ENCODE assay signal across 26 cellular contexts in genomic region chr16:7512503-7512902, GRCh38.
"Had no signal": no experiment of that assay in that cellular context is flagged by ENCODE, and none has a peak within 500 bp of the region (broad histone marks: within the 10 kb centered on the region; RNA-seq: fewer than 3 reads in every experiment).

No MANE protein-coding gene starts in this region.

- H3K27ac ChIP-seq: stomach, suprapubic skin, testis, thoracic aorta, thyroid gland, tibial artery, tibial nerve, transverse colon, upper lobe of left lung, upper lobe of right lung, uterus, vagina had no signal

- H3K9me3 ChIP-seq: stomach, suprapubic skin, testis, thoracic aorta, thyroid gland, tibial artery, tibial nerve, upper lobe of left lung, upper lobe of right lung, uterus, vagina had no signal

- DNase-seq: stimulated activated CD4-positive, alpha-beta T cell treated with anti-CD3 and anti-CD28 coated beads, Interleukin-2, amount 100 ng/mL, for 48 hours; stimulated activated CD4-positive, alpha-beta T cell treated with anti-CD3 and anti-CD28 coated beads, Interleukin-4, amount 100 ng/mL, for 1 hour; stimulated activated CD4-positive, alpha-beta T cell treated with anti-CD3 and anti-CD28 coated beads, Interleukin-4, amount 100 ng/mL, for 24 hours; stimulated activated CD4-positive, alpha-beta T cell treated with anti-CD3 and anti-CD28 coated beads, Interleukin-4, amount 100 ng/mL, for 4 hours; stimulated activated CD8-positive, alpha-beta memory T cell treated with anti-CD3 and anti-CD28 coated beads, Interleukin-4, amount 100 ng/mL, for 48 hours; stimulated activated naive B cell treated with anti-CD40 and anti-IgM and Interleukin-4, amounts not matched to agents 10 μg/mL and 1 μg/mL and 100 μg/mL, for 72 hours; stimulated activated naive CD4-positive, alpha-beta T cell; stimulated activated naive CD4-positive, alpha-beta T cell treated with Interleukin-2 at 50 U/mL for 16 hours; stimulated activated naive CD8-positive, alpha-beta T cell treated with anti-CD3 and anti-CD28 coated beads, Interleukin-15, amount 100 ng/mL, for 72 hours; stimulated activated naive CD8-positive, alpha-beta T cell treated with anti-CD3 and anti-CD28 coated beads, Interleukin-15, Interleukin-2, amounts not matched to agents 100 U/mL and 50 U/mL, for 24 hours; stomach; substantia nigra; testis; thyroid gland; tibial artery; transverse colon; trophoblast cell; upper lobe of left lung; upper lobe of right lung; uterus had no signal

- H3K4me1 ChIP-seq: stomach, testis, thyroid gland, tibial artery, tibial nerve, transverse colon, upper lobe of left lung, upper lobe of right lung, uterus, vagina had no signal

- H3K27me3 ChIP-seq: testis, thyroid gland, tibial artery, tibial nerve, transverse colon, upper lobe of left lung, upper lobe of right lung, uterus, vagina had no signal

- H3K4me3 ChIP-seq: stomach, suprapubic skin, testis, thoracic aorta, thyroid gland, tibial artery, tibial nerve, transverse colon, upper lobe of left lung, upper lobe of right lung, uterus, vagina had no signal

- ATAC-seq: stimulated activated effector memory CD8-positive, alpha-beta T cell treated with anti-CD3 and anti-CD28 coated beads, Interleukin-12 subunit alpha, Interleukin-12 subunit beta, amount 100 ng/mL, for 72 hours; stimulated activated memory B cell treated with anti-CD40 and anti-IgM and Interleukin-4, amounts not matched to agents 10 μg/mL and 1 μg/mL and 100 μg/mL, for 72 hours; stimulated activated naive B cell treated with anti-CD40 and anti-IgM and Interleukin-4, amounts not matched to agents 10 μg/mL and 1 μg/mL and 100 μg/mL, for 72 hours; stimulated activated naive CD8-positive, alpha-beta T cell treated with anti-CD3 and anti-CD28 coated beads, Interleukin-15, amount 100 ng/mL, for 72 hours; stimulated activated naive CD8-positive, alpha-beta T cell treated with anti-CD3 and anti-CD28 coated beads, Interleukin-15, Interleukin-2, amounts not matched to agents 100 U/mL and 50 U/mL, for 24 hours; upper lobe of right lung had no signal

- H3K36me3 ChIP-seq: stomach, suprapubic skin, thoracic aorta, thyroid gland, tibial artery, tibial nerve, transverse colon, upper lobe of left lung, upper lobe of right lung, uterus, vagina had no signal
